Comparison of ENCODE assay signal across 8 cellular contexts in the genomic region with DNA sequence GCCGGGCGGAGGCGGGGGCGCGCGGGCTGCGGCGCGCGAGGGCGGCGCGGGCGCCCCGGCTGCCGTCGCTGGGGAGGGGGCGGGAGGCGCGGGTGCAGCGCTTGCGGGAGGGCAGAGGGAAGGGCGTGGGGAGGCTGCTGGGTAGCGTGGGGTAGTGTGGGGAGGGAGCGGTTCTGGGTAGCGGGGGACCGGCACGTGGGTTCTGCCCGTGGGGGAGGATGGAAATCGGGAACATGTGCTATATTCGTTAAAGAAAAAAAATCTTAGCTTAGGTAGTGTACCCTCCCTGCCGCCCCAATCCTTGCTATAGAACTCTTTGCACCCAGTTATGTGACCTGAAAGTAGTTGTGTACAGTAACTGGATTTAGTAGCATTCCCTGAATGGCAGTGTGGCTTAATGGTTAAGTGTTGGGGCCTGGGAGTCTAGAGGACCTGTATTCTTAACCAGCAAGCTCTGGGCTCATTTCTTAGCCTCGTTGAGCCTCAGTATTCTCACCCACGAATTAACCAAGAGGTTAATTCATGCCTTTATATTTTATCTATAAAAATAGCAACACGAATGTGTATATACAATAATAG. TPM values are rescaled to one million over a fixed set of nuclear protein-coding genes. Genes with fewer than 3 reads are reported as not detected.
DNase-seq lines count a peak whose midpoint lies in the region; ATAC-seq and TF ChIP-seq lines count a peak whose summit lies in the region.

No MANE protein-coding gene starts in this region.

- TF ChIP-seq CTCF in esophagus squamous epithelium (IDR thresholded peaks at IDR 0.05): no peak

- no peaks in the 10 kb centered on the region for H3K27me3 Mint-ChIP-seq in activated CD8-positive, alpha-beta T cell treated with anti-CD3 and anti-CD28 coated beads, Interleukin-2, amount 10 ng/mL, durations not matched to agents 7 days and 5 days (ENCODE audit: low read depth)

- H3K4me1 ChIP-seq in HUES6 (ENCODE audit: control insufficient read depth, insufficient read depth, low read length) (peaks cover 23% of the 10 kb centered on the region), esophagus squamous epithelium (peaks cover 9 to 29% (median 17%) of the 10 kb centered on the region in 3 donors), thymus (ENCODE audit: control insufficient read depth, insufficient read depth, low read length) (peaks cover 9% of the 10 kb centered on the region)

- H3K36me3 ChIP-seq in HUES6 (ENCODE audit: control insufficient read depth, insufficient read depth, low read length) (no peaks in the 10 kb centered on the region), esophagus squamous epithelium (no peaks in the 10 kb centered on the region), thymus (ENCODE audit: control insufficient read depth, insufficient read depth) (peaks cover 3% of the 10 kb centered on the region)

- no peaks in the 10 kb centered on the region for H3K9me3 Mint-ChIP-seq in activated CD8-positive, alpha-beta T cell treated with anti-CD3 and anti-CD28 coated beads, Interleukin-2, amount 10 ng/mL, durations not matched to agents 7 days and 5 days (ENCODE audit: insufficient read depth)

- H3K9me3 ChIP-seq in HUES6 (ENCODE audit: control insufficient read depth, insufficient read depth, low read depth, low read length): no peaks in the 10 kb centered on the region
- no peaks in the 10 kb centered on the region for H3K9me3 ChIP-seq in esophagus squamous epithelium
- H3K9me3 ChIP-seq in thymus (ENCODE audit: control insufficient read depth): no peaks in the 10 kb centered on the region

- intact Hi-C loops in esophagus squamous epithelium (cut with DNase I): no loop called here

- H3K4me1 Mint-ChIP-seq in activated CD8-positive, alpha-beta T cell treated with anti-CD3 and anti-CD28 coated beads, Interleukin-2, amount 10 ng/mL, durations not matched to agents 7 days and 5 days (ENCODE audit: low read depth): peaks cover 24% of the 10 kb centered on the region

- ATAC-seq in GM18498 (IDR thresholded peaks at IDR 0.05; ENCODE audit: unreplicated experiment) (peak; percentile 36), HG03442 (IDR thresholded peaks at IDR 0.05; ENCODE audit: unreplicated experiment) (no peak)
- peak; percentile 45 for ATAC-seq in activated CD8-positive, alpha-beta T cell treated with anti-CD3 and anti-CD28 coated beads, Interleukin-2, amount 10 ng/mL, durations not matched to agents 7 days and 5 days

- H3K27ac Mint-ChIP-seq in activated CD8-positive, alpha-beta T cell treated with anti-CD3 and anti-CD28 coated beads, Interleukin-2, amount 10 ng/mL, durations not matched to agents 7 days and 5 days: peak overlapping the region; percentile 87

- H3K9ac ChIP-seq in HUES6 (ENCODE audit: low read length): peak overlapping the region; percentile 79

- 2% methylated on average over 12 to 13 of the region's 35 CpGs for WGBS in esophagus squamous epithelium, 2 donors
- 3% methylated on average over 35 of the region's 35 CpGs for WGBS in thymus

- POLR2A ChIA-PET in activated CD8-positive, alpha-beta T cell treated with anti-CD3 and anti-CD28 coated beads, Interleukin-2, amount 10 ng/mL, durations not matched to agents 7 days and 5 days (lab: Charles Lee): interaction anchor here (0.5 to 1.4 kb wide), 4 partner anchors 15 to 186 kb away, joined by 3 read pairs; partner anchors contain the start of gene DHX33

- H3K4me3 Mint-ChIP-seq in activated CD8-positive, alpha-beta T cell treated with anti-CD3 and anti-CD28 coated beads, Interleukin-2, amount 10 ng/mL, durations not matched to agents 7 days and 5 days: peak overlapping the region; percentile 87

- H3K36me3 Mint-ChIP-seq in activated CD8-positive, alpha-beta T cell treated with anti-CD3 and anti-CD28 coated beads, Interleukin-2, amount 10 ng/mL, durations not matched to agents 7 days and 5 days (ENCODE audit: low read depth): peaks cover 11% of the 10 kb centered on the region

- CTCF ChIA-PET in activated CD8-positive, alpha-beta T cell treated with anti-CD3 and anti-CD28 coated beads, Interleukin-2, amount 10 ng/mL, durations not matched to agents 7 days and 5 days (lab: Charles Lee): interaction anchor here (1.0 to 2.4 kb wide), 4 partner anchors 24 to 156 kb away, joined by 3 to 10 read pairs (median 4); partner anchors contain the start of gene C1QBP

- DNase-seq in activated CD8-positive, alpha-beta T cell treated with anti-CD3 and anti-CD28 coated beads, Interleukin-2, amount 10 ng/mL, durations not matched to agents 7 days and 5 days: peak; percentile 47
- DNase-seq in esophagus squamous epithelium (lab: John Stamatoyannopoulos, UW): no peak
- peak in 42 of 56 donors; percentile 2 to 61 (median 33) for DNase-seq in nucleus accumbens (lab: John Stamatoyannopoulos, UW)
- DNase-seq in epidermal melanocyte (ENCODE audit: insufficient read length, low spot score): no peak

- TF ChIP-seq POLR2A in esophagus squamous epithelium (IDR thresholded peaks at IDR 0.05): no peak

- H3K4me3 ChIP-seq in HUES6 (ENCODE audit: low read depth, low read length) (peak overlapping the region; percentile 83), esophagus squamous epithelium (peak overlapping the region; percentile 70 to 97 (median 92)), thymus (ENCODE audit: low read length) (peak overlapping the region; percentile 96)

- H3K27me3 ChIP-seq in HUES6 (ENCODE audit: control insufficient read depth, insufficient read depth, low read length): no peaks in the 10 kb centered on the region
- no peaks in the 10 kb centered on the region for H3K27me3 ChIP-seq in esophagus squamous epithelium
- H3K27me3 ChIP-seq in thymus (ENCODE audit: control insufficient read depth, insufficient read depth): no peaks in the 10 kb centered on the region

- H3K27ac ChIP-seq in HUES6 (ENCODE audit: low read depth, low read length) (no peak overlapping the region), esophagus squamous epithelium (peak overlapping the region; percentile 75 to 95 (median 91)), thymus (ENCODE audit: low read depth) (peak overlapping the region; percentile 96)

RNA-seq across cellular contexts. Expression of gene RABEP1, which starts 0.6 kb away (rescaled TPM):
- total RNA-seq in activated CD8-positive, alpha-beta T cell treated with anti-CD3 and anti-CD28 coated beads, Interleukin-2, amount 10 ng/mL, durations not matched to agents 7 days and 5 days: 10 to 100 TPM; 37.5 to 37.8 TPM
- 10 to 100 TPM in 3 of 4 donors, 1 to 10 TPM in 1; 9.9 to 33.2 (median 23.3) TPM for total RNA-seq in esophagus squamous epithelium
- polyA plus RNA-seq in thymus: 31.3 TPM

RNA-seq across cellular contexts. Expression of gene SCIMP, which starts 48.1 kb away (rescaled TPM):
- not detected for total RNA-seq in activated CD8-positive, alpha-beta T cell treated with anti-CD3 and anti-CD28 coated beads, Interleukin-2, amount 10 ng/mL, durations not matched to agents 7 days and 5 days
- total RNA-seq in esophagus squamous epithelium: 1 to 10 TPM in 2 of 4 donors, under 1 TPM in 2; 0.45 to 3.7 (median 1.2) TPM
- 5.1 TPM for polyA plus RNA-seq in thymus

Comparison
In these comparisons a context has a peak if more than half of its experiments do, and no peak if none do; other contexts are left out.
1. DNase-seq: peak in activated CD8-positive, alpha-beta T cell treated with anti-CD3 and anti-CD28 coated beads, Interleukin-2, amount 10 ng/mL, durations not matched to agents 7 days and 5 days (single experiment) and nucleus accumbens (42 of 56); none in esophagus squamous epithelium (single experiment) and epidermal melanocyte (single experiment).
2. Peak in every context shown above with its lines, with median percentiles within 50 percentile points of each other: H3K4me3 ChIP-seq.